9 cellular contexts compared by ENCODE assay signal in the genomic region with DNA sequence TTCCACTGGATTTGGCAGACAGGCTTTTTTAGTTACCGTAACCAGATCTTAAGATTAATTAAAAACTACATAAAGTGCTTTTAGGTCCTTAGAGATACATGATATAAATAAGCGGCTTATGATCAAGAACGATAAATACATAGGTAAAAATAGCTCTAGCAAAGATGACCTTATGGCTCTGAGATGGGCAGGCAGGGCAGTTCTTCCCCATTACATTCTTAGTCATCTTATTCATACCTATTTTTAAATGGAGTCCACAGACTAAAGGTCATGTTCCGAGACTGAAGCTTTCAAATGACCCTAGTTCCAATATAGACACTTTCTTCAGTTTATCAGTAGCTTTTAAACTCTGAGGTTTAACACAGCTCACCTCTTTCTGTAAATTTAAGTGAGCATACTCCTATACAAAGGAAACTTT. TPM values are rescaled to one million over a fixed set of nuclear protein-coding genes. Genes with fewer than 3 reads are reported as not detected.
DNase-seq lines count a peak whose midpoint lies in the region; ATAC-seq and TF ChIP-seq lines count a peak whose summit lies in the region.
"Had no signal": no experiment of that assay in that cellular context is flagged by ENCODE, and none has a peak within 500 bp of the region (broad histone marks: within the 10 kb centered on the region; RNA-seq: fewer than 3 reads in every experiment).

No MANE protein-coding gene starts in this region.

- BruUV-seq in HCT116 (replicated peaks; lab: Mats Ljungman, UMichigan): no TSS peak

- H3K36me3 ChIP-seq in HCT116 (ENCODE audit: control insufficient read depth in 1 of 2, insufficient read depth in 2 of 2, low read length in 2 of 2) (peaks cover 38 to 58% of the 10 kb centered on the region in 2 experiments), hepatocyte (replicated peaks; ENCODE audit: insufficient read depth, low read depth) (peaks cover 6% of the 10 kb centered on the region)

- H3K9ac ChIP-seq in HCT116 (ENCODE audit: low read length): no peak overlapping the region

- no peak for ATAC-seq in HCT116
- no peak for ATAC-seq in stimulated activated memory B cell treated with anti-CD40 and anti-IgM and Interleukin-4, amounts not matched to agents 10 μg/mL and 1 μg/mL and 100 μg/mL, for 72 hours
- ATAC-seq in GM21619 (IDR thresholded peaks at IDR 0.05; ENCODE audit: unreplicated experiment): no peak

- peaks cover 92% of the 10 kb centered on the region for H3K36me3 Mint-ChIP-seq in activated T-helper 2 cell treated with anti-CD3 and anti-CD28 coated beads, Interferon-gamma antibody, Interleukin-2, Interleukin-4, amounts not matched to agents 10 μg/mL and 5 μg/mL and 100 μg/mL, durations not matched to agents 14 hours and 24 hours and 36 hours (ENCODE audit: low read depth)
- H3K36me3 Mint-ChIP-seq in stimulated activated memory B cell treated with anti-CD40 and anti-IgM and Interleukin-4, amounts not matched to agents 10 μg/mL and 1 μg/mL and 100 μg/mL, for 72 hours: peaks cover 81% of the 10 kb centered on the region

- POLR2A ChIA-PET in HCT116 (lab: Charles Lee): interaction anchor here (1.0 kb wide), 1 partner anchor 12 kb away, joined by 4 read pairs; no protein-coding TSS in a partner anchor

- peaks cover 58% of the 10 kb centered on the region for H4K20me1 ChIP-seq in HCT116 (ENCODE audit: insufficient read depth)
- H4K20me1 ChIP-seq in hepatocyte (ENCODE audit: insufficient read depth, poor library complexity, severe bottlenecking): peaks cover 73% of the 10 kb centered on the region

- WGBS in hepatocyte (ENCODE audit: low lambda C conversion rate, missing lambda C conversion rate): 75% methylated on average over 4 of the region's 4 CpGs

- RAD21 ChIA-PET in HCT116 (lab: Charles Lee; ENCODE audit: low non-redundant PET in 1 of 2, low total read pairs in 2 of 2, uncharacterized antibody in 2 of 2, unreplicated experiment in 2 of 2): no interaction called here

- H3K4me2 ChIP-seq in HCT116 (ENCODE audit: low read length) (peak overlapping the region; percentile 86), hepatocyte (peak overlapping the region; percentile 83)

- peak overlapping the region; percentile 98 for H3K4me3 Mint-ChIP-seq in activated T-helper 2 cell treated with anti-CD3 and anti-CD28 coated beads, Interferon-gamma antibody, Interleukin-2, Interleukin-4, amounts not matched to agents 10 μg/mL and 5 μg/mL and 100 μg/mL, durations not matched to agents 14 hours and 24 hours and 36 hours (ENCODE audit: low read depth)
- H3K4me3 Mint-ChIP-seq in stimulated activated memory B cell treated with anti-CD40 and anti-IgM and Interleukin-4, amounts not matched to agents 10 μg/mL and 1 μg/mL and 100 μg/mL, for 72 hours: peak overlapping the region; percentile 99

- H2AFZ ChIP-seq in HCT116 (ENCODE audit: low read depth, low read length, poor library complexity, severe bottlenecking): no peak overlapping the region
- no peak overlapping the region for H2AFZ ChIP-seq in hepatocyte

- H3K4me1 ChIP-seq in HCT116 (ENCODE audit: control insufficient read depth in 1 of 2, insufficient read depth in 2 of 2, low read length in 2 of 2) (peaks cover 36 to 70% of the 10 kb centered on the region in 2 experiments), hepatocyte (ENCODE audit: insufficient read depth) (peaks cover 32% of the 10 kb centered on the region)

- CTCF ChIA-PET in HCT116 (lab: Charles Lee): interaction anchor here (0.5 kb wide), 1 partner anchor 27 kb away, joined by 3 read pairs; no protein-coding TSS in a partner anchor

- H3K9me3 Mint-ChIP-seq in activated T-helper 2 cell treated with anti-CD3 and anti-CD28 coated beads, Interferon-gamma antibody, Interleukin-2, Interleukin-4, amounts not matched to agents 10 μg/mL and 5 μg/mL and 100 μg/mL, durations not matched to agents 14 hours and 24 hours and 36 hours: no peaks in the 10 kb centered on the region
- no peaks in the 10 kb centered on the region for H3K9me3 Mint-ChIP-seq in stimulated activated memory B cell treated with anti-CD40 and anti-IgM and Interleukin-4, amounts not matched to agents 10 μg/mL and 1 μg/mL and 100 μg/mL, for 72 hours

- intact Hi-C loops in HCT116 (cut with micrococcal nuclease): loop anchor here (5.0 kb wide), 1 partner anchor 402 kb away; no protein-coding TSS in a partner anchor
- intact Hi-C loops in activated T-helper 2 cell treated with anti-CD3 and anti-CD28 coated beads, Interferon-gamma antibody, Interleukin-2, Interleukin-4, amounts not matched to agents 10 μg/mL and 5 μg/mL and 100 μg/mL, durations not matched to agents 14 hours and 24 hours and 36 hours (cut with micrococcal nuclease): no loop called here

- DNase-seq in HCT116 (ENCODE audit: low read depth, low spot score): no peak
- no peak for DNase-seq in activated T-helper 2 cell treated with anti-CD3 and anti-CD28 coated beads, Interferon-gamma antibody, Interleukin-2, Interleukin-4, amounts not matched to agents 10 μg/mL and 5 μg/mL and 100 μg/mL, durations not matched to agents 14 hours and 24 hours and 36 hours (ENCODE audit: low spot score)
- peak; percentile 28 for DNase-seq in hepatocyte (ENCODE audit: low spot score)
- DNase-seq in cortex of kidney (lab: John Stamatoyannopoulos, UW): no peak
- no peak for DNase-seq in AG08395 (ENCODE audit: low spot score)
- no peak for DNase-seq in GM19238 (ENCODE audit: insufficient read length, low spot score)

- H3K27me3 ChIP-seq in HCT116 (ENCODE audit: insufficient read depth, low read length) (no peaks in the 10 kb centered on the region), hepatocyte (no peaks in the 10 kb centered on the region)

- TF ChIP-seq CTCF in HCT116 (IDR thresholded peaks at IDR 0.05 in 2 of 3, conservative IDR thresholded peaks at IDR 0.05 in 1 of 3; ENCODE audit: borderline replicate concordance in 1 of 3, insufficient read depth in 1 of 3, low read depth in 2 of 3, low read length in 2 of 3) (no peak), hepatocyte (IDR thresholded peaks at IDR 0.05; ENCODE audit: poor library complexity) (no peak)

- TF ChIP-seq POLR2A in HCT116 (IDR thresholded peaks at IDR 0.05; ENCODE audit: borderline replicate concordance, extremely low read depth, insufficient read depth, insufficient read length): no peak

- peaks cover 86% of the 10 kb centered on the region for H3K79me2 ChIP-seq in HCT116 (ENCODE audit: insufficient read depth, low read length)
- H3K79me2 ChIP-seq in hepatocyte: peaks cover 92% of the 10 kb centered on the region

- no peaks in the 10 kb centered on the region for H3K27me3 Mint-ChIP-seq in activated T-helper 2 cell treated with anti-CD3 and anti-CD28 coated beads, Interferon-gamma antibody, Interleukin-2, Interleukin-4, amounts not matched to agents 10 μg/mL and 5 μg/mL and 100 μg/mL, durations not matched to agents 14 hours and 24 hours and 36 hours (ENCODE audit: low read depth)
- H3K27me3 Mint-ChIP-seq in stimulated activated memory B cell treated with anti-CD40 and anti-IgM and Interleukin-4, amounts not matched to agents 10 μg/mL and 1 μg/mL and 100 μg/mL, for 72 hours: no peaks in the 10 kb centered on the region

- H3K9me3 ChIP-seq in HCT116 (ENCODE audit: control insufficient read depth in 1 of 2, insufficient read depth in 1 of 2, low read depth in 1 of 2, low read length in 2 of 2) (no peaks in the 10 kb centered on the region), hepatocyte (ENCODE audit: low read depth) (no peaks in the 10 kb centered on the region)

- no peak for TF ChIP-seq RAD21 in HCT116 (IDR thresholded peaks at IDR 0.05; ENCODE audit: low read depth)

- peaks cover 46% of the 10 kb centered on the region for H3K4me1 Mint-ChIP-seq in activated T-helper 2 cell treated with anti-CD3 and anti-CD28 coated beads, Interferon-gamma antibody, Interleukin-2, Interleukin-4, amounts not matched to agents 10 μg/mL and 5 μg/mL and 100 μg/mL, durations not matched to agents 14 hours and 24 hours and 36 hours (ENCODE audit: low read depth)
- H3K4me1 Mint-ChIP-seq in stimulated activated memory B cell treated with anti-CD40 and anti-IgM and Interleukin-4, amounts not matched to agents 10 μg/mL and 1 μg/mL and 100 μg/mL, for 72 hours: peaks cover 36% of the 10 kb centered on the region

- H3K4me3 ChIP-seq in HCT116 (replicated peaks in 1 of 2; ENCODE audit: low read depth in 1 of 2, low read length in 2 of 2) (no peak overlapping the region), hepatocyte (peak overlapping the region; percentile 85)

- peak overlapping the region; percentile 5; the same call in 1 of the 2 replicates for H3K27ac ChIP-seq in HCT116 (ENCODE audit: low read depth, low read length)
- peak overlapping the region; percentile 100 for H3K27ac ChIP-seq in hepatocyte

- H3K27ac Mint-ChIP-seq in activated T-helper 2 cell treated with anti-CD3 and anti-CD28 coated beads, Interferon-gamma antibody, Interleukin-2, Interleukin-4, amounts not matched to agents 10 μg/mL and 5 μg/mL and 100 μg/mL, durations not matched to agents 14 hours and 24 hours and 36 hours: peak overlapping the region; percentile 91
- peak overlapping the region; percentile 95 for H3K27ac Mint-ChIP-seq in stimulated activated memory B cell treated with anti-CD40 and anti-IgM and Interleukin-4, amounts not matched to agents 10 μg/mL and 1 μg/mL and 100 μg/mL, for 72 hours

- no peaks in the 10 kb centered on the region for H3K9me2 ChIP-seq in HCT116 (ENCODE audit: insufficient read depth)
- H3K9me2 ChIP-seq in hepatocyte (replicated peaks; ENCODE audit: insufficient read depth): no peaks in the 10 kb centered on the region

RNA-seq across cellular contexts. Expression of gene MCL1, which starts 4.3 kb away (rescaled TPM):
- 146 TPM for total RNA-seq in HCT116 (2021; ENCODE audit: unreplicated experiment)
- 91.8 and 97.3 TPM in 2 replicates for polyA plus RNA-seq in HCT116 (2012)
- 217 and 221 TPM in 2 replicates for total RNA-seq in activated T-helper 2 cell treated with anti-CD3 and anti-CD28 coated beads, Interferon-gamma antibody, Interleukin-2, Interleukin-4, amounts not matched to agents 10 μg/mL and 5 μg/mL and 100 μg/mL, durations not matched to agents 14 hours and 24 hours and 36 hours
- total RNA-seq in hepatocyte: 302 and 388 TPM in 2 replicates
- polyA plus RNA-seq in hepatocyte: 150 and 181 TPM in 2 replicates

RNA-seq across cellular contexts. Expression of gene ADAMTSL4, which starts 25.9 kb away (rescaled TPM):
- total RNA-seq in HCT116 (2021; ENCODE audit: unreplicated experiment) (4.3 TPM), hepatocyte (3.7 and 8.1 TPM in 2 replicates)
- 2.5 and 4.3 TPM in 2 replicates for polyA plus RNA-seq in HCT116 (2012)
- 2.7 and 2.9 TPM in 2 replicates for total RNA-seq in activated T-helper 2 cell treated with anti-CD3 and anti-CD28 coated beads, Interferon-gamma antibody, Interleukin-2, Interleukin-4, amounts not matched to agents 10 μg/mL and 5 μg/mL and 100 μg/mL, durations not matched to agents 14 hours and 24 hours and 36 hours
- polyA plus RNA-seq in hepatocyte: 19.7 and 28.0 TPM in 2 replicates

RNA-seq across cellular contexts. Expression of gene ENSA, which starts 54.3 kb away (rescaled TPM):
- 130 TPM for total RNA-seq in HCT116 (2021; ENCODE audit: unreplicated experiment)
- polyA plus RNA-seq in HCT116 (2012): 73.2 and 101 TPM in 2 replicates
- total RNA-seq in activated T-helper 2 cell treated with anti-CD3 and anti-CD28 coated beads, Interferon-gamma antibody, Interleukin-2, Interleukin-4, amounts not matched to agents 10 μg/mL and 5 μg/mL and 100 μg/mL, durations not matched to agents 14 hours and 24 hours and 36 hours: 252 and 253 TPM in 2 replicates
- 101 and 148 TPM in 2 replicates for total RNA-seq in hepatocyte
- polyA plus RNA-seq in hepatocyte: 70.8 and 86.5 TPM in 2 replicates

RNA-seq across cellular contexts. Expression of gene FALEC, which starts 59.5 kb away (rescaled TPM):
- 0.59 TPM for total RNA-seq in HCT116 (2021; ENCODE audit: unreplicated experiment)
- not detected in 2 replicates for polyA plus RNA-seq in HCT116 (2012)
- 0.37 and 1.9 TPM in 2 replicates for total RNA-seq in activated T-helper 2 cell treated with anti-CD3 and anti-CD28 coated beads, Interferon-gamma antibody, Interleukin-2, Interleukin-4, amounts not matched to agents 10 μg/mL and 5 μg/mL and 100 μg/mL, durations not matched to agents 14 hours and 24 hours and 36 hours
- not detected in 2 replicates for total RNA-seq in hepatocyte
- 0.39 TPM in 1 of 2 replicates, not detected in the other for polyA plus RNA-seq in hepatocyte
- total RNA-seq: dermis microvascular lymphatic vessel endothelial cell had no signal
